In genomic region chr5:33480876-33481275, GRCh38 we compare ENCODE assay signal across 25 cellular contexts.
"Had no signal": no experiment of that assay in that cellular context is flagged by ENCODE, and none has a peak within 500 bp of the region (broad histone marks: within the 10 kb centered on the region; RNA-seq: fewer than 3 reads in every experiment).

No MANE protein-coding gene starts in this region.

- FAIRE-seq: endothelial cell of umbilical vein had no signal

- ATAC-seq: effector memory CD8-positive, alpha-beta T cell; esophagus mucosa; foreskin keratinocyte; gastrocnemius medialis; gastroesophageal sphincter; heart left ventricle; heart right ventricle had no signal

- H3K27ac ChIP-seq: colonic mucosa, coronary artery, dorsolateral prefrontal cortex, epithelial cell of prostate, esophagus muscularis mucosa, esophagus squamous epithelium, foreskin keratinocyte, gastrocnemius medialis, gastroesophageal sphincter, heart left ventricle, heart right ventricle had no signal

- H3K4me1 ChIP-seq: colonic mucosa, esophagus muscularis mucosa, esophagus squamous epithelium, foreskin keratinocyte, gastrocnemius medialis, gastroesophageal sphincter, heart left ventricle, heart right ventricle had no signal

- H3K9me3 ChIP-seq: colonic mucosa, esophagus muscularis mucosa, esophagus squamous epithelium, gastrocnemius medialis, gastroesophageal sphincter, heart left ventricle, heart right ventricle had no signal

- DNase-seq: colonic mucosa; cortex of kidney; dermis blood vessel endothelial cell; dorsolateral prefrontal cortex; effector CD4-positive, alpha-beta T cell; effector CD8-positive, alpha-beta T cell; effector memory CD4-positive, alpha-beta T cell; effector memory CD8-positive, alpha-beta T cell; endodermal cell; erythroblast; esophagus squamous epithelium; foreskin fibroblast; foreskin keratinocyte; foreskin melanocyte; gastrocnemius medialis; glutamatergic neuron; head of caudate nucleus; heart left ventricle; heart right ventricle had no signal

- H3K36me3 ChIP-seq: colonic mucosa, gastrocnemius medialis had no signal

- H3K27me3 ChIP-seq: colonic mucosa, dorsolateral prefrontal cortex, esophagus muscularis mucosa, esophagus squamous epithelium, foreskin keratinocyte, gastrocnemius medialis, gastroesophageal sphincter, heart left ventricle, heart right ventricle had no signal

- H3K4me3 ChIP-seq: colonic mucosa, coronary artery, dorsolateral prefrontal cortex, esophagus muscularis mucosa, esophagus squamous epithelium, gastrocnemius medialis, gastroesophageal sphincter, heart left ventricle, heart right ventricle had no signal
